1 cellular context compared by ENCODE assay signal in the genomic region with DNA sequence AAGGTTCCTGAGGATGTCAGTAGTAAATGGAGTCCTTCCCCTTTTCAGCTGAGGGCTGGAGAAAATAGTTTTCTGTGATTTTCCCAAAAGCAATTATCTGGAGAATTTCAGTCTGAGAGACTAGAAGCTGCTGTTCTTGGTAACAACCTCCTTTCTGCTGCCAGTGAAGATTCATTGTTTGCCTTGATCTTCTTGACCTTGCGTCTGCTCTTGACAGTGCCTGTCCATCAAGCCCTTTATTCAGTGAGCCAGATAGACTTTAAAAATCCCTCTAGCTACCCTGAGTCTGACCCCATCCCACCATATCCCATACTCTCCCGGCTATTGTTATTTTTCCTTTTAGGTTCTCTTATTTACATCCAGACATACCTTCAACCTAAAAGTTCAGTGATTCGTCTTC.
TF ChIP-seq lines count a peak whose summit lies in the region.

No MANE protein-coding gene starts in this region.

TF ChIP-seq in WTC11, 78 proteins besides CTCF, POLR2A, EP300 and RAD21 (continued from another document):
- TF ChIP-seq ZSCAN18 (CRISPR knock-in tag; IDR thresholded peaks at IDR 0.05), result no peak
- TF ChIP-seq SP1 (CRISPR knock-in tag; conservative IDR thresholded peaks at IDR 0.05), result no peak
- TF ChIP-seq FOXK1 (CRISPR knock-in tag; IDR thresholded peaks at IDR 0.05), result no peak
- TF ChIP-seq ZNF425 (CRISPR knock-in tag; conservative IDR thresholded peaks at IDR 0.05), result no peak
- TF ChIP-seq ZNF423 (CRISPR knock-in tag; IDR thresholded peaks at IDR 0.05), result no peak
- TF ChIP-seq IRF1 (CRISPR knock-in tag; IDR thresholded peaks at IDR 0.05), result no peak
- TF ChIP-seq NR1H2 (CRISPR knock-in tag; IDR thresholded peaks at IDR 0.05), result no peak
